ENCODE assay signal across 31 cellular contexts in genomic region chr16:35239561-35239960, GRCh38.
"Had no signal": no experiment of that assay in that cellular context is flagged by ENCODE, and none has a peak within 500 bp of the region (broad histone marks: within the 10 kb centered on the region; RNA-seq: fewer than 3 reads in every experiment).

No MANE protein-coding gene starts in this region.

- H3K27ac ChIP-seq: adrenal gland, body of pancreas, breast epithelium, Peyer's patch had no signal

- H3K27me3 ChIP-seq: adrenal gland, body of pancreas, breast epithelium, MG63, Peyer's patch had no signal

- ATAC-seq: activated CD4-positive, alpha-beta T cell treated with anti-CD3 and anti-CD28 coated beads for 36 hours; activated CD4-positive, CD25-positive, alpha-beta regulatory T cell treated with anti-CD3 and anti-CD28 coated beads, Interleukin-2, amount 50 U/mL, for 24 hours; activated naive CD4-positive, alpha-beta T cell treated with anti-CD3 and anti-CD28 coated beads, Interleukin-2, amount 50 U/mL, for 72 hours; activated T-cell treated with anti-CD3 and anti-CD28 coated beads, Interleukin-2, amount 50 U/mL, for 4 hours; body of pancreas; K562; PC-3; WTC11 had no signal

- H3K4me1 ChIP-seq: adrenal gland, body of pancreas, breast epithelium, Peyer's patch had no signal

- H3K4me3 ChIP-seq: adrenal gland, body of pancreas, breast epithelium, K562, MG63, Peyer's patch had no signal

- DNase-seq: activated CD4-positive, alpha-beta memory T cell treated with anti-CD3 and anti-CD28 coated beads for 36 hours; activated CD4-positive, alpha-beta T cell treated with anti-CD3 and anti-CD28 coated beads for 36 hours; activated CD4-positive, alpha-beta T cell treated with anti-CD3 and anti-CD28 coated beads, Interleukin-2, amount 10 ng/mL, durations not matched to agents 7 days and 5 days; activated CD8-positive, alpha-beta memory T cell treated with anti-CD3 and anti-CD28 coated beads, Interleukin-2, amount 50 U/mL, for 4 hours; activated gamma-delta T cell treated with Interleukin-2 at 50 U/mL for 16 hours; activated naive CD4-positive, alpha-beta T cell treated with anti-CD3 and anti-CD28 coated beads for 36 hours; activated T-cell treated with anti-CD3 and anti-CD28 coated beads for 4 hours; activated T-cell treated with anti-CD3 and anti-CD28 coated beads, Interleukin-2, amount 50 U/mL, for 4 hours; adrenal gland; body of pancreas; MG63; NCI-H1092; NCI-H1417; NCI-H146; NCI-H187; NCI-H2029 treated with DMSO at 0.1 percent for 48 hours; NCI-H2107; NCI-H2171 treated with DMSO at 0.1 percent for 48 hours; NCI-H2227 treated with DMSO at 0.1 percent for 48 hours; NCI-H446; NCI-H524; NCI-H69; PC-3; Peyer's patch; RPMI8226; SIG-M5 had no signal

- H3K36me3 ChIP-seq: adrenal gland, breast epithelium, MG63, Peyer's patch had no signal

- H3K9me3 ChIP-seq: adrenal gland, body of pancreas, MG63 had no signal
